8 cellular contexts compared by ENCODE assay signal in the genomic region with DNA sequence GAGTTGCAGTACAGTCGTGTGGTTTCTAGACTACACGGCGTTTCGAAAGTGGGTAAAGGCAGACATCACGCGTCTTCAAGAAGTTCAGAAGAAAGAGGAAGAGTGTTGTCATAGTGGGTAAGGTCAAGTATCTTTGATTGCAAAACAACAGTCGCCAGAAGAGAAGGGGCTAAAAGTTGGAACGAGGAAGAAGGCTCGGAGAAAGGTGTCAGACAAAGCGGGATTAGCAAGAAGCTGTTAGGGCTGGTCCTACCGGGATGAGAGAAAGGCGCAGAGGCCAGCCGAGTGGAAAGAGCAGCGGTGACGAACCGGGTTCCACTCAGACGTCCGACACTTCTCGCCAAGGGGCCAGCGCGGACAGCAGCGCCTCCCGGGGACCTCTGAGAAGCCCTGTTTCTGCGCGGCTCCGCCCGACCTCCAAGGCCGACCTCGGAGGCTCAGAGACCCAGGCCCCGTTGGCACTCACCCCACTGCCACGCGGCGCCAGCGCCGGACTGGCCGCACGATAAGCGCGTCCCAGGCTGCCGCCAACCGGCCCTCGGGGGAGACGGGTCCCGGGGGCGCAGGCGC. TPM values are rescaled to one million over a fixed set of nuclear protein-coding genes. Genes with fewer than 3 reads are reported as not detected.
A peak's percentile ranks its signal among the peaks of the same experiment; 100 is the strongest.
DNase-seq lines count a peak whose midpoint lies in the region; ATAC-seq and TF ChIP-seq lines count a peak whose summit lies in the region.

No MANE protein-coding gene starts in this region.

- H3K36me3 Mint-ChIP-seq in activated naive CD4-positive, alpha-beta T cell treated with anti-CD3 and anti-CD28 coated beads for 36 hours (ENCODE audit: low read depth), result peaks cover 28% of the 10 kb centered on the region

- no peaks in the 10 kb centered on the region for H3K27me3 Mint-ChIP-seq in activated naive CD4-positive, alpha-beta T cell treated with anti-CD3 and anti-CD28 coated beads for 36 hours (ENCODE audit: low read depth)

- H3K27ac Mint-ChIP-seq in activated naive CD4-positive, alpha-beta T cell treated with anti-CD3 and anti-CD28 coated beads for 36 hours, result peak overlapping the region; percentile 91

- no peak for TF ChIP-seq CTCF in NB4 (IDR thresholded peaks at IDR 0.05; ENCODE audit: low read depth, low read length)
- TF ChIP-seq CTCF in heart right ventricle (IDR thresholded peaks at IDR 0.05), result no peak
- TF ChIP-seq CTCF in prostate gland (IDR thresholded peaks at IDR 0.05), result no peak

- WGBS in heart right ventricle, 2 donors, result 0 to 1% methylated on average over 46 of the region's 46 CpGs
- under 1% methylated on average over 25 of the region's 46 CpGs for WGBS in prostate gland

- H3K9me3 ChIP-seq in heart right ventricle, result no peaks in the 10 kb centered on the region
- no peaks in the 10 kb centered on the region for H3K9me3 ChIP-seq in prostate gland

- ATAC-seq in HG02588 (IDR thresholded peaks at IDR 0.05; ENCODE audit: unreplicated experiment), result peak; percentile 35
- ATAC-seq in heart right ventricle, result peak in 5 of 8 donors; percentile 12 to 37 (median 19)

- H3K4me3 ChIP-seq in NB4 (ENCODE audit: low read depth, low read length) (peak overlapping the region; percentile 91), heart right ventricle (peak overlapping the region; percentile 63 to 100 (median 92)), prostate gland (peak overlapping the region; percentile 92 to 99)

- no peaks in the 10 kb centered on the region for H3K27me3 ChIP-seq in heart right ventricle
- no peaks in the 10 kb centered on the region for H3K27me3 ChIP-seq in prostate gland (replicated peaks; ENCODE audit: insufficient read depth)

- H3K9me3 Mint-ChIP-seq in activated naive CD4-positive, alpha-beta T cell treated with anti-CD3 and anti-CD28 coated beads for 36 hours, result no peaks in the 10 kb centered on the region

- peaks cover 0 to 43% (median 24%) of the 10 kb centered on the region in 9 donors for H3K4me1 ChIP-seq in heart right ventricle
- no peaks in the 10 kb centered on the region for H3K4me1 ChIP-seq in prostate gland (replicated peaks)

- H3K27ac ChIP-seq in heart right ventricle (peak overlapping the region; percentile 77 to 99 (median 94)), prostate gland (peak overlapping the region; percentile 85 to 89)

- TF ChIP-seq POLR2A in NB4 (IDR thresholded peaks at IDR 0.05; ENCODE audit: extremely low read depth, insufficient read length), result peak; percentile 10
- TF ChIP-seq POLR2A in prostate gland (IDR thresholded peaks at IDR 0.05), result no peak

- H3K4me3 Mint-ChIP-seq in activated naive CD4-positive, alpha-beta T cell treated with anti-CD3 and anti-CD28 coated beads for 36 hours, result peak overlapping the region; percentile 93

- DNase-seq in NCI-H82 (lab: John Stamatoyannopoulos, UW) (peak; percentile 67), NCI-H82 treated with DMSO at 0.1 percent for 48 hours (lab: John Stamatoyannopoulos, UW; ENCODE audit: unreplicated experiment) (no peak), NB4 (ENCODE audit: low read depth) (peak; percentile 92), heart right ventricle (peak in 1 of 2 donors; percentile 44), prostate gland (ENCODE audit: low spot score) (peak; percentile 36), GM03348 (ENCODE audit: low spot score) (no peak)
- DNase-seq in activated naive CD4-positive, alpha-beta T cell treated with anti-CD3 and anti-CD28 coated beads for 36 hours, result peak; percentile 56

- H3K36me3 ChIP-seq in heart right ventricle (peaks cover 0 to 24% (median 0%) of the 10 kb centered on the region in 9 donors), prostate gland (no peaks in the 10 kb centered on the region)

- intact Hi-C loops in activated naive CD4-positive, alpha-beta T cell treated with anti-CD3 and anti-CD28 coated beads for 36 hours (cut with micrococcal nuclease), result loop anchor here (1.0 to 5.0 kb wide), 11 partner anchors 12 to 914 kb away; a partner anchor contains a TSS
- intact Hi-C loops in heart right ventricle (cut with DNase I) (loop anchor here in 7 of 10 donors (5.0 to 10.0 kb wide), 4 partner anchors 269 to 492 kb away; a partner anchor contains a TSS), prostate gland (cut with DNase I) (loop anchor here (5.0 kb wide), 1 partner anchor 299 kb away; no protein-coding TSS in a partner anchor)

- CTCF ChIA-PET in activated naive CD4-positive, alpha-beta T cell treated with anti-CD3 and anti-CD28 coated beads for 36 hours (lab: Charles Lee), result interaction anchor here (0.8 to 1.6 kb wide), 3 partner anchors 10 to 61 kb away, joined by 3 to 8 read pairs (median 3); no protein-coding TSS in a partner anchor

- peaks cover 47% of the 10 kb centered on the region for H3K4me1 Mint-ChIP-seq in activated naive CD4-positive, alpha-beta T cell treated with anti-CD3 and anti-CD28 coated beads for 36 hours (ENCODE audit: low read depth)

RNA-seq across cellular contexts. Expression of a gene that starts 0.5 kb away (rescaled TPM):
- total RNA-seq in activated naive CD4-positive, alpha-beta T cell treated with anti-CD3 and anti-CD28 coated beads for 36 hours, result 10 to 100 TPM; 41.4 to 43.6 TPM
- total RNA-seq in heart right ventricle, result 10 to 100 TPM in 6 of 10 donors, 1 to 10 TPM in 4; 6.4 to 21.8 (median 10.4) TPM
- polyA plus RNA-seq in heart right ventricle, result 10 to 100 TPM; 12.2 to 22.8 TPM
- 100 to 1,000 TPM in 1 of 2 donors, 10 to 100 TPM in 1; 74.6 to 102 TPM for total RNA-seq in prostate gland

Comparison
In these comparisons a context has a peak if more than half of its experiments do, and no peak if none do; other contexts are left out.
1. DNase-seq: peak in NCI-H82 (single experiment), NB4 (single experiment), activated naive CD4-positive, alpha-beta T cell treated with anti-CD3 and anti-CD28 coated beads for 36 hours (single experiment) and prostate gland (single experiment); none in NCI-H82 treated with DMSO at 0.1 percent for 48 hours (single experiment) and GM03348 (single experiment).
2. Peak in every context shown above with its lines, with median percentiles within 50 percentile points of each other: H3K4me3 ChIP-seq.